In genomic region chr1:77057994-77058585, GRCh38 we compare ENCODE assay signal across 1 cellular context.
TF ChIP-seq lines count a peak whose summit lies in the region.

No MANE protein-coding gene starts in this region.

TF ChIP-seq in GM23338, 12 proteins besides CTCF, POLR2A, EP300 and RAD21:
- TF ChIP-seq REST (IDR thresholded peaks at IDR 0.05; ENCODE audit: unreplicated experiment) (no peak), EZH2 (IDR thresholded peaks at IDR 0.05; ENCODE audit: low read depth, unreplicated experiment) (no peak), POLR2AphosphoS5 (IDR thresholded peaks at IDR 0.05; ENCODE audit: low read depth) (no peak), JUNB (IDR thresholded peaks at IDR 0.05; ENCODE audit: unreplicated experiment) (no peak), ZNF331 (CRISPR knock-in tag; IDR thresholded peaks at IDR 0.05; ENCODE audit: low read depth) (no peak), EZH2phosphoT487 (IDR thresholded peaks at IDR 0.05; ENCODE audit: unreplicated experiment) (no peak), ZNF462 (CRISPR knock-in tag; IDR thresholded peaks at IDR 0.05) (no peak)
